23 cellular contexts compared by ENCODE assay signal in the genomic region with DNA sequence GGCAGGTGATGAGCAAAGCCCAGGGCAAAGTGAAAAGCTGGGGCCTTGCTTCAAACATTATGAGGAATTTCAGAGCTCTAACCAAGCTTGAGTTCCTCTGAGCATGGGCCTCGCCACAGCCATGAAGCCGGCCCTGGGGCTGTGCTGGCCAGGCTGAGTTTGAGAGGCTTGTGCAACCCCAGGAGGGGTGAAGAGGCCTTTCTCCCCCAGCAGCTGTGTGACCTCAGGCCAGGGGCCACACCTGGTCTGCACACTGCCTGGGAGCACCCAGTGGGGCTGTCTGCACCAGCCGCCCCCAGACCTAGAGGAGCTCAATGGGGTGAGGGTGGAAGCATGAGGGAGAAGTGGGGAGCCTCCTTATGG.
A peak's percentile ranks its signal among the peaks of the same experiment; 100 is the strongest.
DNase-seq lines count a peak whose midpoint lies in the region; ATAC-seq and TF ChIP-seq lines count a peak whose summit lies in the region.
"Had no signal": no experiment of that assay in that cellular context is flagged by ENCODE, and none has a peak within 500 bp of the region (broad histone marks: within the 10 kb centered on the region; RNA-seq: fewer than 3 reads in every experiment).

No MANE protein-coding gene starts in this region.

- DNase-seq in Right ventricle myocardium inferior (ENCODE audit: missing footprints), result peak; percentile 58
- DNase-seq in left ventricle myocardium inferior, result no peak
- no peak for DNase-seq in stimulated activated naive CD8-positive, alpha-beta T cell treated with anti-CD3 and anti-CD28 coated beads, Interleukin-15, amount 100 ng/mL, for 72 hours
- DNase-seq in stimulated activated naive CD8-positive, alpha-beta T cell treated with anti-CD3 and anti-CD28 coated beads, Interleukin-15, Interleukin-2, amounts not matched to agents 100 U/mL and 50 U/mL, for 24 hours, result no peak
- DNase-seq in posterior vena cava (ENCODE audit: low spot score), result peak; percentile 70
- DNase-seq in CD8-positive, alpha-beta memory T cell, result no peak
- DNase-seq: CD8-positive, alpha-beta T cell; COR-L47; DMS 273 treated with DMSO at 0.1 percent for 48 hours; DMS53; DND-41; EL; HFFc6; IMR-90 had no signal

- TF ChIP-seq CTCF in left ventricle myocardium inferior (IDR thresholded peaks at IDR 0.05; ENCODE audit: borderline replicate concordance), result no peak

- CTCF ChIA-PET in CD8-positive, alpha-beta memory T cell (lab: Charles Lee), result interaction anchor here (1.2 kb wide), 1 partner anchor 17 kb away, joined by 3 read pairs; no protein-coding TSS in a partner anchor

- H3K27ac Mint-ChIP-seq in stimulated activated naive CD8-positive, alpha-beta T cell treated with anti-CD3 and anti-CD28 coated beads, Interleukin-15, amount 100 ng/mL, for 72 hours, result peak overlapping the region in 1 of 2 donors; percentile 15
- no peak overlapping the region for H3K27ac Mint-ChIP-seq in CD8-positive, alpha-beta memory T cell
- H3K27ac Mint-ChIP-seq: CD8-positive, alpha-beta T cell; GM23338; HFFc6 had no signal

- ATAC-seq in Right ventricle myocardium inferior (no peak), GM18505 (IDR thresholded peaks at IDR 0.05; ENCODE audit: unreplicated experiment) (no peak)
- ATAC-seq in stimulated activated naive CD8-positive, alpha-beta T cell treated with anti-CD3 and anti-CD28 coated beads, Interleukin-15, amount 100 ng/mL, for 72 hours, result peak; percentile 6
- no peak for ATAC-seq in stimulated activated naive CD8-positive, alpha-beta T cell treated with anti-CD3 and anti-CD28 coated beads, Interleukin-15, Interleukin-2, amounts not matched to agents 100 U/mL and 50 U/mL, for 24 hours
- ATAC-seq: A549; CD8-positive, alpha-beta T cell; GM12878; GM23338; HCT116; K562 had no signal

- no peak overlapping the region for H3K4me3 Mint-ChIP-seq in stimulated activated naive CD8-positive, alpha-beta T cell treated with anti-CD3 and anti-CD28 coated beads, Interleukin-15, amount 100 ng/mL, for 72 hours
- no peak overlapping the region for H3K4me3 Mint-ChIP-seq in CD8-positive, alpha-beta memory T cell
- H3K4me3 Mint-ChIP-seq: CD8-positive, alpha-beta T cell; GM23338; HFFc6 had no signal

- H3K36me3 Mint-ChIP-seq in CD8-positive, alpha-beta memory T cell, result peaks cover 0 to 10% (median 0%) of the 10 kb centered on the region in 3 donors

- H3K36me3 ChIP-seq in left ventricle myocardium inferior, result no peaks in the 10 kb centered on the region
- H3K36me3 ChIP-seq in CD8-positive, alpha-beta memory T cell (ENCODE audit: insufficient read depth, low read length), result no peaks in the 10 kb centered on the region
- H3K36me3 ChIP-seq: BLaER1 treated with 17β-estradiol and CSF1 and Interleukin-3, amounts not matched to agents 10 nM and 100 nM had no signal

- no peaks in the 10 kb centered on the region for H3K4me1 ChIP-seq in left ventricle myocardium inferior
- H3K4me1 ChIP-seq in CD8-positive, alpha-beta memory T cell (ENCODE audit: insufficient read depth, low read length), result peaks cover 5% of the 10 kb centered on the region
- H3K4me1 ChIP-seq: A549 had no signal

- intact Hi-C loops in Right ventricle myocardium inferior (cut with DNase I), result no loop called here
- intact Hi-C loops in left ventricle myocardium inferior (cut with micrococcal nuclease), result no loop called here
- intact Hi-C loops in posterior vena cava (cut with DNase I), result no loop called here

- H3K27me3 ChIP-seq in left ventricle myocardium inferior (ENCODE audit: low read depth), result peaks cover 77% of the 10 kb centered on the region
- H3K27me3 ChIP-seq in CD8-positive, alpha-beta memory T cell (ENCODE audit: insufficient read depth, low read length, poor library complexity, severe bottlenecking), result no peaks in the 10 kb centered on the region
- H3K27me3 ChIP-seq: BLaER1 treated with 17β-estradiol and CSF1 and Interleukin-3, amounts not matched to agents 10 nM and 100 nM had no signal

- H3K27me3 Mint-ChIP-seq in stimulated activated naive CD8-positive, alpha-beta T cell treated with anti-CD3 and anti-CD28 coated beads, Interleukin-15, amount 100 ng/mL, for 72 hours, result no peaks in the 10 kb centered on the region
- peaks cover 4 to 8% of the 10 kb centered on the region in 2 donors for H3K27me3 Mint-ChIP-seq in CD8-positive, alpha-beta memory T cell

- POLR2A ChIA-PET in CD8-positive, alpha-beta memory T cell (lab: Charles Lee), result no interaction called here

- peaks cover 6% of the 10 kb centered on the region for H3K9me3 ChIP-seq in left ventricle myocardium inferior (replicated peaks)
- no peaks in the 10 kb centered on the region for H3K9me3 ChIP-seq in CD8-positive, alpha-beta memory T cell (ENCODE audit: low read length)
- H3K9me3 ChIP-seq: A549 had no signal

- TF ChIP-seq POLR2A in GM18505 (IDR thresholded peaks at IDR 0.05; ENCODE audit: borderline replicate concordance, extremely low read depth, insufficient read depth, insufficient read length), result no peak

- H3K27ac ChIP-seq in left ventricle myocardium inferior (replicated peaks), result no peak overlapping the region
- no peak overlapping the region for H3K27ac ChIP-seq in CD8-positive, alpha-beta memory T cell (ENCODE audit: low read depth, low read length)
- H3K27ac ChIP-seq: 22Rv1; A549; BLaER1 treated with 17β-estradiol and CSF1 and Interleukin-3, amounts not matched to agents 10 nM and 100 nM; HL-60 had no signal

- H3K4me1 Mint-ChIP-seq in stimulated activated naive CD8-positive, alpha-beta T cell treated with anti-CD3 and anti-CD28 coated beads, Interleukin-15, amount 100 ng/mL, for 72 hours, result peaks cover 21% of the 10 kb centered on the region
- H3K4me1 Mint-ChIP-seq in CD8-positive, alpha-beta memory T cell, result peaks cover 0 to 6% (median 0%) of the 10 kb centered on the region in 3 donors

- no peak overlapping the region for H3K4me3 ChIP-seq in left ventricle myocardium inferior
- no peak overlapping the region for H3K4me3 ChIP-seq in CD8-positive, alpha-beta memory T cell (ENCODE audit: low read length)
- H3K4me3 ChIP-seq: A549; BLaER1 treated with 17β-estradiol and CSF1 and Interleukin-3, amounts not matched to agents 10 nM and 100 nM; GM12878; GM23338; K562 had no signal

- H3K9me3 Mint-ChIP-seq in stimulated activated naive CD8-positive, alpha-beta T cell treated with anti-CD3 and anti-CD28 coated beads, Interleukin-15, amount 100 ng/mL, for 72 hours, result peaks cover 5 to 12% of the 10 kb centered on the region in 2 donors
- H3K9me3 Mint-ChIP-seq in CD8-positive, alpha-beta memory T cell, result peaks cover 2 to 10% (median 8%) of the 10 kb centered on the region in 5 donors

Comparison
In these comparisons a context has a peak if more than half of its experiments do, and no peak if none do; other contexts are left out.
1. DNase-seq: peak in Right ventricle myocardium inferior (single experiment) and posterior vena cava (single experiment); none in left ventricle myocardium inferior (single experiment), stimulated activated naive CD8-positive, alpha-beta T cell treated with anti-CD3 and anti-CD28 coated beads, Interleukin-15, amount 100 ng/mL, for 72 hours (0 of 2), stimulated activated naive CD8-positive, alpha-beta T cell treated with anti-CD3 and anti-CD28 coated beads, Interleukin-15, Interleukin-2, amounts not matched to agents 100 U/mL and 50 U/mL, for 24 hours (single experiment) and CD8-positive, alpha-beta memory T cell (0 of 5).